Comparison of ENCODE assay signal across 20 cellular contexts in the genomic region with DNA sequence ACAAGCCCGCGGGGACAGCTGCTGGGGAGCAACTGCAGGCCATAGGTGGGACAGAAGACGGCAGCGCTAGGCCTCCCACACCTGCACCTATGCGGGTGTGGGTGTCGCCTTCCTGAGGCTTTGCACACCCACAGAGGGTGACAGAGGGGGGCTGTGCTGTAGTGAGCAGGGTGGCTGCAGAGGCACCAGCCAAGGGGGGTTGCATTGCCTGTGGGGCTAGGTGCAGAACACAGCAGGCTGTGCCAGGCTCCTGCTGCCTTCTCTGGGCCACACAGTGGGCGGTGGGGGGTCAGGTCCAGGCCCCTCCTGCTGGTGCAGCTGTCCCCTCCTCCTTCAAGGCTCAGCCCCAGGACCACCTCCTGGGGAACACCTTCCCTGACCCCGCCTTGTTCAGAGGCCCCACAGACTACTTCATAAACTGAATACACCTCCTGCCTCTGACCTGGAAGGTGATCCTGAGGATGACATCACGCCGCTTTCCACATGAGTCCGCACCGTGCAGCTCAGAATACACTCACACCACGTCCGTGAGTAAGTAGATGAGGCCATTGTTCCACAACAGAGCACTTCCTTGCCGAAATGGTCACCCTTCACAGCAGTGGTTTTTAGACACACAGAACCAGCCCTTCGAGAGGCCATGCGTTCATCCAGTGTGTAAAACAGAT.
DNase-seq lines count a peak whose midpoint lies in the region; ATAC-seq and TF ChIP-seq lines count a peak whose summit lies in the region.
"Had no signal": no experiment of that assay in that cellular context is flagged by ENCODE, and none has a peak within 500 bp of the region (broad histone marks: within the 10 kb centered on the region; RNA-seq: fewer than 3 reads in every experiment).

No MANE protein-coding gene starts in this region.

- H3K9ac ChIP-seq in endodermal cell (ENCODE audit: extremely low read depth, low read length, poor library complexity, severe bottlenecking): no peak overlapping the region
- H3K9ac ChIP-seq: KMS-11 had no signal

- H3K27me3 Mint-ChIP-seq in endodermal cell (ENCODE audit: insufficient read depth) (no peaks in the 10 kb centered on the region), memory B cell (no peaks in the 10 kb centered on the region)
- H3K27me3 Mint-ChIP-seq in activated T-cell treated with anti-CD3 and anti-CD28 coated beads, Interleukin-2, amount 50 U/mL, for 24 hours: no peaks in the 10 kb centered on the region
- H3K27me3 Mint-ChIP-seq: CD4-positive, CD25-positive, alpha-beta regulatory T cell had no signal

- POLR2A ChIA-PET in HEK293 (lab: Yijun Ruan, JAX): no interaction called here

- DNase-seq in endodermal cell: no peak
- DNase-seq in memory B cell (ENCODE audit: low spot score in 2 of 2): no peak
- no peak for DNase-seq in thyroid gland
- no peak for DNase-seq in AML-193 (lab: John Stamatoyannopoulos, UW)
- no peak for DNase-seq in activated T-cell treated with anti-CD3 and anti-CD28 coated beads, Interleukin-2, amount 50 U/mL, for 24 hours
- DNase-seq in NCI-H2029 treated with DMSO at 0.1 percent for 48 hours (lab: John Stamatoyannopoulos, UW): no peak
- DNase-seq: CD4-positive, CD25-positive, alpha-beta regulatory T cell; DMS79; NCI-H1105; NCI-H2081; NCI-H2171; NCI-H345; NCI-H524; NCI-H82; Peyer's patch; SJCRH30 had no signal

- H3K36me3 Mint-ChIP-seq in endodermal cell (ENCODE audit: low read depth) (peaks cover 76% of the 10 kb centered on the region), memory B cell (peaks cover 9% of the 10 kb centered on the region)
- peaks cover 49% of the 10 kb centered on the region for H3K36me3 Mint-ChIP-seq in activated T-cell treated with anti-CD3 and anti-CD28 coated beads, Interleukin-2, amount 50 U/mL, for 24 hours (ENCODE audit: low read depth)

- TF ChIP-seq POLR2A in thyroid gland (IDR thresholded peaks at IDR 0.05): no peak

- CTCF ChIA-PET in HEK293 (lab: Yijun Ruan, JAX): interaction anchor here (0.7 kb wide), 1 partner anchor 729 kb away, joined by 3 read pairs; no protein-coding TSS in a partner anchor

- no peak overlapping the region for H3K4me3 Mint-ChIP-seq in endodermal cell
- H3K4me3 Mint-ChIP-seq in memory B cell: no peak overlapping the region
- H3K4me3 Mint-ChIP-seq in activated T-cell treated with anti-CD3 and anti-CD28 coated beads, Interleukin-2, amount 50 U/mL, for 24 hours: no peak overlapping the region
- H3K4me3 Mint-ChIP-seq: CD4-positive, CD25-positive, alpha-beta regulatory T cell had no signal

- H3K36me3 ChIP-seq in HEK293 (ENCODE audit: control insufficient read depth in 2 of 2, insufficient read depth in 1 of 2, low read length in 2 of 2): peaks cover 0 to 41% of the 10 kb centered on the region in 2 experiments; a peak in 1 of 3 replicates
- H3K36me3 ChIP-seq in endodermal cell (ENCODE audit: control insufficient read depth, insufficient read depth, low read length): peaks cover 43% of the 10 kb centered on the region
- no peaks in the 10 kb centered on the region for H3K36me3 ChIP-seq in thyroid gland
- H3K36me3 ChIP-seq: HAP-1, Peyer's patch had no signal

- ATAC-seq in memory B cell (ENCODE audit: low read depth): no peak
- ATAC-seq: A549 had no signal

- TF ChIP-seq CTCF in HEK293 (tag by site-specific recombination; IDR thresholded peaks at IDR 0.05) (no peak), endodermal cell (conservative IDR thresholded peaks at IDR 0.05) (no peak), thyroid gland (IDR thresholded peaks at IDR 0.05) (no peak)

- peak overlapping the region; percentile 70 for H3K27ac Mint-ChIP-seq in endodermal cell
- H3K27ac Mint-ChIP-seq in memory B cell: peak overlapping the region; percentile 61
- no peak overlapping the region for H3K27ac Mint-ChIP-seq in activated T-cell treated with anti-CD3 and anti-CD28 coated beads, Interleukin-2, amount 50 U/mL, for 24 hours
- H3K27ac Mint-ChIP-seq: CD4-positive, CD25-positive, alpha-beta regulatory T cell had no signal

- no peaks in the 10 kb centered on the region for H3K27me3 ChIP-seq in endodermal cell (ENCODE audit: control insufficient read depth, insufficient read depth, low read length, poor library complexity, severe bottlenecking)
- H3K27me3 ChIP-seq in thyroid gland: no peaks in the 10 kb centered on the region
- H3K27me3 ChIP-seq: Peyer's patch, SJCRH30 had no signal

- 95 to 99% methylated on average over 12 to 17 of the region's 17 CpGs for whole genome bisulfite sequencing in endodermal cell (ENCODE audit: insufficient coverage in 1 of 2, insufficient read length in 1 of 2), 2 experiments
- 90 to 95% methylated on average over 15 of the region's 17 CpGs for WGBS in thyroid gland, 2 donors

- intact Hi-C loops in thyroid gland (cut with DNase I): no loop called here

- H3K9me3 ChIP-seq in HEK293 (ENCODE audit: control insufficient read depth, insufficient read depth, low read depth, low read length) (no peaks in the 10 kb centered on the region), endodermal cell (ENCODE audit: control insufficient read depth, low read length) (peaks cover 16% of the 10 kb centered on the region), thyroid gland (no peaks in the 10 kb centered on the region)
- H3K9me3 ChIP-seq: A549, HAP-1, Peyer's patch, SJCRH30 had no signal

- H3K4me3 ChIP-seq in HEK293 (ENCODE audit: low read depth, low read length) (no peak overlapping the region), endodermal cell (ENCODE audit: low read length) (no peak overlapping the region), thyroid gland (replicated peaks in 1 of 3) (no peak overlapping the region)
- H3K4me3 ChIP-seq: A549, HAP-1, Peyer's patch, SJCRH30 had no signal

- H3K4me1 Mint-ChIP-seq in endodermal cell: peaks cover 7% of the 10 kb centered on the region
- H3K4me1 Mint-ChIP-seq in memory B cell: no peaks in the 10 kb centered on the region
- H3K4me1 Mint-ChIP-seq in activated T-cell treated with anti-CD3 and anti-CD28 coated beads, Interleukin-2, amount 50 U/mL, for 24 hours (ENCODE audit: low read depth): no peaks in the 10 kb centered on the region

- H3K4me1 ChIP-seq in HEK293 (ENCODE audit: control insufficient read depth, insufficient read depth, low read length) (no peaks in the 10 kb centered on the region), endodermal cell (ENCODE audit: control insufficient read depth, insufficient read depth, low read length) (peaks cover 4% of the 10 kb centered on the region), thyroid gland (peaks cover 32 to 46% of the 10 kb centered on the region in 2 donors)
- H3K4me1 ChIP-seq: A549, HAP-1, Peyer's patch, SJCRH30 had no signal

- H3K9me3 Mint-ChIP-seq in endodermal cell (peaks cover 27% of the 10 kb centered on the region), memory B cell (peaks cover 2% of the 10 kb centered on the region)
- H3K9me3 Mint-ChIP-seq in activated T-cell treated with anti-CD3 and anti-CD28 coated beads, Interleukin-2, amount 50 U/mL, for 24 hours: no peaks in the 10 kb centered on the region
- H3K9me3 Mint-ChIP-seq: CD4-positive, CD25-positive, alpha-beta regulatory T cell had no signal

- H3K27ac ChIP-seq in HEK293 (ENCODE audit: extremely low read depth, low read depth, low read length) (no peak overlapping the region), endodermal cell (ENCODE audit: low read depth, low read length) (no peak overlapping the region), thyroid gland (peak overlapping the region; percentile 84 to 92 (median 86))
- H3K27ac ChIP-seq: A549, KMS-11, Peyer's patch, SJCRH30 had no signal

TF ChIP-seq in HEK293, 187 proteins besides CTCF, POLR2A, EP300 and RAD21:
- 0 out of 2 replicates have a peak, but pooled peaks have one; percentile 36 for TF ChIP-seq EGR2 (tag by site-specific recombination; IDR thresholded peaks at IDR 0.05; ENCODE audit: low read depth)
- peak; percentile 81 for TF ChIP-seq ZIC2 (tag by site-specific recombination; IDR thresholded peaks at IDR 0.05)
- TF ChIP-seq ZFP41 (tag by site-specific recombination; IDR thresholded peaks at IDR 0.05; ENCODE audit: borderline replicate concordance): no peak
- TF ChIP-seq ZFHX2 (tag by site-specific recombination; conservative IDR thresholded peaks at IDR 0.05): 0 out of 2 replicates have a peak, but pooled peaks have one; percentile 12

Comparison
In these comparisons a context has a peak if more than half of its experiments do, and no peak if none do; other contexts are left out.
1. H3K27ac ChIP-seq: peak in thyroid gland (3 of 3); none in HEK293 (single experiment) and endodermal cell (single experiment).